In the genomic region with DNA sequence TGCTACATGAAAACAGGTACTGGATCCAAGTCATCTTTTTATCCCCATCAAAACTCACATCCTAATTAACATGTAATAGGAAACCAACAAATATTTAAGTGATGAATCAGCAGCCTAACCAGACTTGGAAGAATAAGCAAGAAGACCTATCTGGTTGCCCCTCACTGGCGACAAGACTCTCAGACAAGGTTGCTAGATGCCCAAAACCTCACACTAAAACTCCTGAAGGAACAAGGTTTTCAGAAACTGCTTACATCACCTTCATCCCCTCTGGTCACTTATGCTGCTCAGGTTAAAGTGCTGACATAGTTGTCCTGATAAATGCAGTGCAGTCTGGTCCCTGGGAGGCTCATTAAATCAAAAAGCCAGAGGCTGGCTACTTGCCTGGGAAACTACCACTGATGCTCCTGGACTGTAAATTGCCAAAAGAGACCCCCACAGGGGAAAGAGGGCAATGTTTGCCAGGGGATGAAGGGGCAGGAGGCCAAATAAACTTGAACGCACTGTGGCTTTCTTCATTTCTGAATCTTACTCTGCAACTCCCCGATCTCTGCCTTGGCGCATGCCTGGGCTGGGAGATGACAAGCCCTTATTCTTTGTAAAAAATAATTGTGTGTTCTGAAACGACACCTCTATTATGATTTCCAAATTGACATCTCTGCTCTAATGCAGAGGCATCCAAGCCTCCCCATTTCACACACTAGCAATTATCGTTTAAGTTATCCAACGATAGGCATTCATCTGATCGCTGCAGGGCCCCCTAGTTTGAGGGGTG, we compare ENCODE assay signal across 1 cellular context.
TF ChIP-seq lines count a peak whose summit lies in the region.

No MANE protein-coding gene starts in this region.

TF ChIP-seq in GM23338, 12 proteins besides CTCF, POLR2A, EP300 and RAD21 (continued from another document):
- TF ChIP-seq, protein P1, sequence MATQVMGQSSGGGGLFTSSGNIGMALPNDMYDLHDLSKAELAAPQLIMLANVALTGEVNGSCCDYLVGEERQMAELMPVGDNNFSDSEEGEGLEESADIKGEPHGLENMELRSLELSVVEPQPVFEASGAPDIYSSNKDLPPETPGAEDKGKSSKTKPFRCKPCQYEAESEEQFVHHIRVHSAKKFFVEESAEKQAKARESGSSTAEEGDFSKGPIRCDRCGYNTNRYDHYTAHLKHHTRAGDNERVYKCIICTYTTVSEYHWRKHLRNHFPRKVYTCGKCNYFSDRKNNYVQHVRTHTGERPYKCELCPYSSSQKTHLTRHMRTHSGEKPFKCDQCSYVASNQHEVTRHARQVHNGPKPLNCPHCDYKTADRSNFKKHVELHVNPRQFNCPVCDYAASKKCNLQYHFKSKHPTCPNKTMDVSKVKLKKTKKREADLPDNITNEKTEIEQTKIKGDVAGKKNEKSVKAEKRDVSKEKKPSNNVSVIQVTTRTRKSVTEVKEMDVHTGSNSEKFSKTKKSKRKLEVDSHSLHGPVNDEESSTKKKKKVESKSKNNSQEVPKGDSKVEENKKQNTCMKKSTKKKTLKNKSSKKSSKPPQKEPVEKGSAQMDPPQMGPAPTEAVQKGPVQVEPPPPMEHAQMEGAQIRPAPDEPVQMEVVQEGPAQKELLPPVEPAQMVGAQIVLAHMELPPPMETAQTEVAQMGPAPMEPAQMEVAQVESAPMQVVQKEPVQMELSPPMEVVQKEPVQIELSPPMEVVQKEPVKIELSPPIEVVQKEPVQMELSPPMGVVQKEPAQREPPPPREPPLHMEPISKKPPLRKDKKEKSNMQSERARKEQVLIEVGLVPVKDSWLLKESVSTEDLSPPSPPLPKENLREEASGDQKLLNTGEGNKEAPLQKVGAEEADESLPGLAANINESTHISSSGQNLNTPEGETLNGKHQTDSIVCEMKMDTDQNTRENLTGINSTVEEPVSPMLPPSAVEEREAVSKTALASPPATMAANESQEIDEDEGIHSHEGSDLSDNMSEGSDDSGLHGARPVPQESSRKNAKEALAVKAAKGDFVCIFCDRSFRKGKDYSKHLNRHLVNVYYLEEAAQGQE (IDR thresholded peaks at IDR 0.05; ENCODE audit: unreplicated experiment) = no peak
- TF ChIP-seq NANOG (IDR thresholded peaks at IDR 0.05; ENCODE audit: borderline replicate concordance) (no peak), ZNF331 (CRISPR knock-in tag; IDR thresholded peaks at IDR 0.05; ENCODE audit: low read depth) (no peak), POLR2AphosphoS5 (IDR thresholded peaks at IDR 0.05; ENCODE audit: low read depth) (no peak)
